In the genomic region with DNA sequence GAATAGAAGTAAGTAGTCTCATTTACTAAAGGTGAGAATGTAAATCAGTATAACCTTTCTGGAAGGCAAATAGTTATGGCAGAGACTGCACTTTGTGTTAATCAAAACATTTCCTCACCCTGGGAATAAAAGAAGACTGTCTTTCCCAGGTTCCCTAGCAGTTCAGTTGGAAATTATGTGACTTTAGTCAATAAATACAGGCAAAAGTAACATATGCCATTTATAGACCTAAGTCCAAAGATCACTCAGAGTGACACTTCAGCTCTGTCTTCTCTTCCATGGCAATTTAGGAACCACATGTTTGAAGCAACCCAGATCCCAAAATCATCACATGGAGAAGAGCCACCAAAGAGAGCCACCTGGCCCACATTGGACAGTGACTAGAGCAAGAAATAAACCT, we compare ENCODE assay signal across 3 cellular contexts.
"Had no signal": no experiment of that assay in that cellular context is flagged by ENCODE, and none has a peak within 500 bp of the region (broad histone marks: within the 10 kb centered on the region; RNA-seq: fewer than 3 reads in every experiment).

No MANE protein-coding gene starts in this region.

- ATAC-seq: GM12878 had no signal

- H3K4me3 ChIP-seq: GM12878 had no signal

- DNase-seq: GDM1, GF-D8 had no signal
